31 cellular contexts compared by ENCODE assay signal in genomic region chr9:110389148-110389783, GRCh38. TPM values are rescaled to one million over a fixed set of nuclear protein-coding genes. Genes with fewer than 3 reads are reported as not detected.
"Had no signal": no experiment of that assay in that cellular context is flagged by ENCODE, and none has a peak within 500 bp of the region (broad histone marks: within the 10 kb centered on the region; RNA-seq: fewer than 3 reads in every experiment).

No MANE protein-coding gene starts in this region.

- DNase-seq: activated CD4-positive, alpha-beta memory T cell treated with anti-CD3 and anti-CD28 coated beads for 36 hours; activated CD4-positive, alpha-beta T cell treated with anti-CD3 and anti-CD28 coated beads, Interleukin-2, amount 10 ng/mL, durations not matched to agents 7 days and 5 days; activated CD4-positive, CD25-positive, alpha-beta regulatory T cell; activated CD8-positive, alpha-beta memory T cell treated with anti-CD3 and anti-CD28 coated beads for 24 hours; activated effector memory CD4-positive, alpha-beta T cell treated with anti-CD3 and anti-CD28 coated beads, Interleukin-2, amount 50 U/mL, for 16 hours; activated naive CD4-positive, alpha-beta T cell treated with Interleukin-2 at 50 U/mL for 16 hours; activated naive CD8-positive, alpha-beta T cell treated with anti-CD3 and anti-CD28 coated beads, Interleukin-2, amount 50 U/mL, for 24 hours; activated T-cell treated with anti-CD3 and anti-CD28 coated beads, Interleukin-2, amount 50 U/mL, for 4 hours; amniotic stem cell; body of pancreas; Karpas-422; NCI-H1105 treated with DMSO at 0.1 percent for 48 hours; NCI-H1436 treated with DMSO at 0.1 percent for 48 hours; NCI-H187; NCI-H2081 treated with DMSO at 0.1 percent for 48 hours; NCI-H2227 treated with DMSO at 0.1 percent for 48 hours; NCI-H446 treated with DMSO at 0.1 percent for 48 hours; NCI-H524 treated with DMSO at 0.1 percent for 48 hours; NCI-H748 treated with DMSO at 0.1 percent for 48 hours; RPMI8226; T-cell; T-helper 2 cell; T1000 had no signal

- FAIRE-seq: bronchial epithelial cell, K562 had no signal

- H3K27me3 ChIP-seq: ascending aorta, body of pancreas had no signal

- ATAC-seq: activated naive CD4-positive, alpha-beta T cell treated with anti-CD3 and anti-CD28 coated beads, Interleukin-2, amount 50 U/mL, for 72 hours; activated naive CD8-positive, alpha-beta T cell treated with anti-CD3 and anti-CD28 coated beads, Interleukin-2, amount 50 U/mL, for 24 hours; activated T-cell treated with anti-CD3 and anti-CD28 coated beads, Interleukin-2, amount 50 U/mL, for 4 hours; body of pancreas; K562; Panc1; Right ventricle myocardium inferior; T-cell had no signal

- H3K4me1 ChIP-seq: ascending aorta had no signal

- H3K27ac ChIP-seq: ascending aorta, body of pancreas, SK-N-MC had no signal

- H3K4me3 ChIP-seq: ascending aorta, body of pancreas, K562, SK-N-MC had no signal

- H3K9me3 ChIP-seq: ascending aorta, body of pancreas had no signal

RNA-seq across cellular contexts. Expression of gene TXNDC8, which starts 51.6 kb away (rescaled TPM):
- total RNA-seq: activated CD4-positive, alpha-beta memory T cell treated with anti-CD3 and anti-CD28 coated beads for 36 hours; activated CD4-positive, alpha-beta T cell treated with anti-CD3 and anti-CD28 coated beads, Interleukin-2, amount 10 ng/mL, durations not matched to agents 7 days and 5 days; activated naive CD4-positive, alpha-beta T cell treated with anti-CD3 and anti-CD28 coated beads, Interleukin-2, amount 50 U/mL, for 72 hours; activated T-cell treated with anti-CD3 and anti-CD28 coated beads, Interleukin-2, amount 50 U/mL, for 4 hours; ascending aorta; body of pancreas; bronchial epithelial cell; K562; OCI-LY7; Right ventricle myocardium inferior; T-cell had no signal
- polyA plus RNA-seq: K562 had no signal
